In the genomic region with DNA sequence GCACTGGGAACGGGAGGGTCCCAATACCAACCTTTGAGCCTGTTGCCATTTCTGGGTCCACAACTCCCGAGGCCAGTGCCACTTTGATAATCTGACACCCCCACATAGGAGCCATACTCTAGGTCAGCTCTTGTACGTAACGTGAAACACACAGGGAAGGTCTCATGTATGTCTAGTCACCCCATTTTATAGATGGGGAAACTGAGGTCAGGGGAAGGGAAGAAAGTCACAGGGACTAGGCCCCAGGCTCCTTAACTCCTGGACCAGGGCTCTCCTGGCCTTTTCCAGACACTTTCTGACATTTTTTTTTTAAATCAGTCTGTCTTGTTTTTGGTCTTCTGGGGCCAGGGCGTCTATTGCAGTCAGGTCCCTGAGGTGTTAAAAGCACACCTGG, we compare ENCODE assay signal across 19 cellular contexts.
A peak's percentile ranks its signal among the peaks of the same experiment; 100 is the strongest.
DNase-seq lines count a peak whose midpoint lies in the region; ATAC-seq, FAIRE-seq and TF ChIP-seq lines count a peak whose summit lies in the region.
"Had no signal": no experiment of that assay in that cellular context is flagged by ENCODE, and none has a peak within 500 bp of the region (broad histone marks: within the 10 kb centered on the region; RNA-seq: fewer than 3 reads in every experiment).

No MANE protein-coding gene starts in this region.

- H3K9ac ChIP-seq in HCT116 (ENCODE audit: low read length) (no peak overlapping the region; the same call in 1 of the 2 replicates), fibroblast of lung (ENCODE audit: insufficient read depth, low read length) (no peak overlapping the region), skeletal muscle satellite cell (ENCODE audit: low read depth, low read length) (no peak overlapping the region)

- no peak for ATAC-seq in HCT116
- no peak for ATAC-seq in RWPE2 (ENCODE audit: low read depth)
- ATAC-seq in GM18502 (IDR thresholded peaks at IDR 0.05; ENCODE audit: poor library complexity, unreplicated experiment): no peak

- H3K27ac ChIP-seq in HCT116 (ENCODE audit: low read depth, low read length) (peak overlapping the region; percentile 50), RWPE2 (ENCODE audit: poor library complexity, severe bottlenecking) (peak overlapping the region; percentile 58), fibroblast of lung (ENCODE audit: insufficient read depth, low read length) (peak overlapping the region; percentile 63)
- H3K27ac ChIP-seq: coronary artery, testis had no signal

- BruUV-seq in HCT116 (replicated peaks; lab: Mats Ljungman, UMichigan): no TSS peak

- POLR2A ChIA-PET in HCT116 (lab: Charles Lee): no interaction called here

- intact Hi-C loops in HCT116 (cut with micrococcal nuclease): no loop called here

- H3K4me2 ChIP-seq in HCT116 (ENCODE audit: low read length) (peak overlapping the region; percentile 54), fibroblast of lung (ENCODE audit: extremely low read depth, insufficient read depth, low read length) (no peak overlapping the region), skeletal muscle satellite cell (ENCODE audit: low read length) (peak overlapping the region; percentile 61)

- H3K9me3 ChIP-seq in HCT116 (ENCODE audit: control insufficient read depth in 1 of 2, insufficient read depth in 1 of 2, low read depth in 1 of 2, low read length in 2 of 2): no peaks in the 10 kb centered on the region
- no peaks in the 10 kb centered on the region for H3K9me3 ChIP-seq in RWPE2 (ENCODE audit: severe bottlenecking)
- no peaks in the 10 kb centered on the region for H3K9me3 ChIP-seq in fibroblast of lung (ENCODE audit: control insufficient read depth, insufficient read depth, low read depth, low read length)
- no peaks in the 10 kb centered on the region for H3K9me3 ChIP-seq in skeletal muscle satellite cell (replicated peaks; ENCODE audit: low read length)
- H3K9me3 ChIP-seq: body of pancreas, MG63, testis had no signal

- peaks cover 33 to 38% of the 10 kb centered on the region in 2 experiments for H3K4me1 ChIP-seq in HCT116 (ENCODE audit: control insufficient read depth in 1 of 2, insufficient read depth in 2 of 2, low read length in 2 of 2)
- H3K4me1 ChIP-seq in RWPE2 (ENCODE audit: insufficient read depth, poor library complexity, severe bottlenecking): peaks cover 15% of the 10 kb centered on the region
- H3K4me1 ChIP-seq in fibroblast of lung (ENCODE audit: control insufficient read depth, extremely low read depth, insufficient read depth, low read length): peaks cover 8% of the 10 kb centered on the region
- peaks cover 24% of the 10 kb centered on the region for H3K4me1 ChIP-seq in skeletal muscle satellite cell (ENCODE audit: control insufficient read depth, insufficient read depth, low read length)
- H3K4me1 ChIP-seq: testis had no signal

- CTCF ChIA-PET in HCT116 (lab: Charles Lee): no interaction called here

- H2AFZ ChIP-seq in HCT116 (ENCODE audit: low read depth, low read length, poor library complexity, severe bottlenecking): no peak overlapping the region
- H2AFZ ChIP-seq in fibroblast of lung (ENCODE audit: low read length): no peak overlapping the region

- H3K9me2 ChIP-seq in HCT116 (ENCODE audit: insufficient read depth): no peaks in the 10 kb centered on the region

- H4K20me1 ChIP-seq in HCT116 (ENCODE audit: insufficient read depth) (no peaks in the 10 kb centered on the region), fibroblast of lung (ENCODE audit: control insufficient read depth, extremely low read depth, insufficient read depth, low read length) (no peaks in the 10 kb centered on the region)

- no peak for TF ChIP-seq CTCF in HCT116 (IDR thresholded peaks at IDR 0.05 in 2 of 3, conservative IDR thresholded peaks at IDR 0.05 in 1 of 3; ENCODE audit: borderline replicate concordance in 1 of 3, insufficient read depth in 1 of 3, low read depth in 2 of 3, low read length in 2 of 3)
- TF ChIP-seq CTCF in RWPE2 (IDR thresholded peaks at IDR 0.05; ENCODE audit: poor library complexity, severe bottlenecking): no peak
- no peak for TF ChIP-seq CTCF in fibroblast of lung (conservative IDR thresholded peaks at IDR 0.05 in 1 of 2, IDR thresholded peaks at IDR 0.05 in 1 of 2; ENCODE audit: low read depth in 1 of 2, low read length in 2 of 2)

- RAD21 ChIA-PET in HCT116 (lab: Charles Lee; ENCODE audit: low non-redundant PET in 1 of 2, low total read pairs in 2 of 2, uncharacterized antibody in 2 of 2, unreplicated experiment in 2 of 2): interaction anchor here in 1 of 2 experiments (0.9 kb wide), 1 partner anchor 71 kb away, joined by 3 read pairs; no protein-coding TSS in a partner anchor

- H3K27me3 ChIP-seq in HCT116 (ENCODE audit: insufficient read depth, low read length): no peaks in the 10 kb centered on the region
- H3K27me3 ChIP-seq in RWPE2 (ENCODE audit: insufficient read depth, poor library complexity, severe bottlenecking): no peaks in the 10 kb centered on the region
- no peaks in the 10 kb centered on the region for H3K27me3 ChIP-seq in fibroblast of lung (ENCODE audit: control insufficient read depth, insufficient read depth, low read length)
- no peaks in the 10 kb centered on the region for H3K27me3 ChIP-seq in skeletal muscle satellite cell (ENCODE audit: control insufficient read depth, insufficient read depth, low read length)
- H3K27me3 ChIP-seq: body of pancreas, MG63, testis had no signal

- H3K79me2 ChIP-seq in HCT116 (ENCODE audit: insufficient read depth, low read length): peaks cover 55% of the 10 kb centered on the region
- peaks cover 38% of the 10 kb centered on the region for H3K79me2 ChIP-seq in fibroblast of lung (ENCODE audit: control insufficient read depth, insufficient read depth, low read length)

- no peak for DNase-seq in HCT116 (ENCODE audit: low read depth, low spot score)
- DNase-seq in RWPE2 (ENCODE audit: low spot score): no peak
- DNase-seq in fibroblast of lung (ENCODE audit: low read depth in 2 of 2): no peak
- no peak for DNase-seq in NCI-H187 (lab: John Stamatoyannopoulos, UW)
- DNase-seq in frontal cortex (ENCODE audit: low spot score in 2 of 2): no peak
- DNase-seq: activated CD4-positive, alpha-beta memory T cell treated with anti-CD3 and anti-CD28 coated beads, Interleukin-2, amount 10 ng/mL, durations not matched to agents 7 days and 5 days; activated CD4-positive, CD25-positive, alpha-beta regulatory T cell treated with anti-CD3 and anti-CD28 coated beads, Interleukin-2, amount 50 U/mL, for 72 hours; activated effector memory CD4-positive, alpha-beta T cell treated with anti-CD3 and anti-CD28 coated beads, Interleukin-2, amount 50 U/mL, for 16 hours; endodermal cell; mammary epithelial cell; NCI-H1417 treated with DMSO at 0.1 percent for 48 hours; T-helper 1 cell; testis had no signal

- no peaks in the 10 kb centered on the region for H3K36me3 ChIP-seq in HCT116 (ENCODE audit: control insufficient read depth in 1 of 2, insufficient read depth in 2 of 2, low read length in 2 of 2)
- H3K36me3 ChIP-seq in RWPE2 (ENCODE audit: low read depth): peaks cover 23% of the 10 kb centered on the region
- no peaks in the 10 kb centered on the region for H3K36me3 ChIP-seq in fibroblast of lung (ENCODE audit: control insufficient read depth, insufficient read depth, low read length)
- no peaks in the 10 kb centered on the region for H3K36me3 ChIP-seq in skeletal muscle satellite cell (ENCODE audit: insufficient read depth, low read length)
- H3K36me3 ChIP-seq: MG63 had no signal

- H3K4me3 ChIP-seq in HCT116 (replicated peaks in 1 of 2; ENCODE audit: low read depth in 1 of 2, low read length in 2 of 2) (no peak overlapping the region), RWPE2 (ENCODE audit: severe bottlenecking) (no peak overlapping the region), fibroblast of lung (replicated peaks in 1 of 4; ENCODE audit: control extremely low read depth in 1 of 4, insufficient read depth in 1 of 4, low read depth in 3 of 4, low read length in 4 of 4) (no peak overlapping the region), skeletal muscle satellite cell (ENCODE audit: low read length) (no peak overlapping the region)
- H3K4me3 ChIP-seq: body of pancreas, coronary artery, MG63, testis had no signal

- no peak for TF ChIP-seq POLR2A in HCT116 (IDR thresholded peaks at IDR 0.05; ENCODE audit: borderline replicate concordance, extremely low read depth, insufficient read depth, insufficient read length)

- no peak for TF ChIP-seq RAD21 in HCT116 (IDR thresholded peaks at IDR 0.05; ENCODE audit: low read depth)

- no peak for FAIRE-seq in frontal cortex (lab: Jason Lieb, UNC)
- FAIRE-seq: TTC549 had no signal

TF ChIP-seq in HCT116, 20 proteins besides CTCF, POLR2A, EP300 and RAD21 (continues in another document):
- TF ChIP-seq ZFX (IDR thresholded peaks at IDR 0.05) (no peak), POLR2AphosphoS5 (IDR thresholded peaks at IDR 0.05; ENCODE audit: low read depth, low read length) (no peak), ELF1 (IDR thresholded peaks at IDR 0.05; ENCODE audit: borderline replicate concordance, low read depth) (no peak)
- TF ChIP-seq, protein P1, sequence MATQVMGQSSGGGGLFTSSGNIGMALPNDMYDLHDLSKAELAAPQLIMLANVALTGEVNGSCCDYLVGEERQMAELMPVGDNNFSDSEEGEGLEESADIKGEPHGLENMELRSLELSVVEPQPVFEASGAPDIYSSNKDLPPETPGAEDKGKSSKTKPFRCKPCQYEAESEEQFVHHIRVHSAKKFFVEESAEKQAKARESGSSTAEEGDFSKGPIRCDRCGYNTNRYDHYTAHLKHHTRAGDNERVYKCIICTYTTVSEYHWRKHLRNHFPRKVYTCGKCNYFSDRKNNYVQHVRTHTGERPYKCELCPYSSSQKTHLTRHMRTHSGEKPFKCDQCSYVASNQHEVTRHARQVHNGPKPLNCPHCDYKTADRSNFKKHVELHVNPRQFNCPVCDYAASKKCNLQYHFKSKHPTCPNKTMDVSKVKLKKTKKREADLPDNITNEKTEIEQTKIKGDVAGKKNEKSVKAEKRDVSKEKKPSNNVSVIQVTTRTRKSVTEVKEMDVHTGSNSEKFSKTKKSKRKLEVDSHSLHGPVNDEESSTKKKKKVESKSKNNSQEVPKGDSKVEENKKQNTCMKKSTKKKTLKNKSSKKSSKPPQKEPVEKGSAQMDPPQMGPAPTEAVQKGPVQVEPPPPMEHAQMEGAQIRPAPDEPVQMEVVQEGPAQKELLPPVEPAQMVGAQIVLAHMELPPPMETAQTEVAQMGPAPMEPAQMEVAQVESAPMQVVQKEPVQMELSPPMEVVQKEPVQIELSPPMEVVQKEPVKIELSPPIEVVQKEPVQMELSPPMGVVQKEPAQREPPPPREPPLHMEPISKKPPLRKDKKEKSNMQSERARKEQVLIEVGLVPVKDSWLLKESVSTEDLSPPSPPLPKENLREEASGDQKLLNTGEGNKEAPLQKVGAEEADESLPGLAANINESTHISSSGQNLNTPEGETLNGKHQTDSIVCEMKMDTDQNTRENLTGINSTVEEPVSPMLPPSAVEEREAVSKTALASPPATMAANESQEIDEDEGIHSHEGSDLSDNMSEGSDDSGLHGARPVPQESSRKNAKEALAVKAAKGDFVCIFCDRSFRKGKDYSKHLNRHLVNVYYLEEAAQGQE (IDR thresholded peaks at IDR 0.05; ENCODE audit: low read depth): no peak
- TF ChIP-seq, protein P2, sequence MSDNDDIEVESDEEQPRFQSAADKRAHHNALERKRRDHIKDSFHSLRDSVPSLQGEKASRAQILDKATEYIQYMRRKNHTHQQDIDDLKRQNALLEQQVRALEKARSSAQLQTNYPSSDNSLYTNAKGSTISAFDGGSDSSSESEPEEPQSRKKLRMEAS (IDR thresholded peaks at IDR 0.05): no peak
